In genomic region chr1:153229076-153229829, GRCh38 we compare ENCODE assay signal across 10 cellular contexts. TPM values are rescaled to one million over a fixed set of nuclear protein-coding genes. Genes with fewer than 3 reads are reported as not detected.
DNase-seq lines count a peak whose midpoint lies in the region; ATAC-seq, FAIRE-seq and TF ChIP-seq lines count a peak whose summit lies in the region.
"Not testable (repeated sequence)": the region's sequence is repeated elsewhere in the genome, so short reads cannot be mapped to it uniquely, and the experiment has no call there.
"Had no signal": no experiment of that assay in that cellular context is flagged by ENCODE, and none has a peak within 500 bp of the region (broad histone marks: within the 10 kb centered on the region; RNA-seq: fewer than 3 reads in every experiment).

No MANE protein-coding gene starts in this region.

- H3K9ac ChIP-seq in fibroblast of lung (ENCODE audit: insufficient read depth, low read length), result not testable (repeated sequence)

- not testable (repeated sequence) for ATAC-seq in stimulated activated naive CD8-positive, alpha-beta T cell treated with anti-CD3 and anti-CD28 coated beads, Interleukin-15, Interleukin-2, amounts not matched to agents 100 U/mL and 50 U/mL, for 24 hours

- H3K4me1 ChIP-seq in fibroblast of lung (ENCODE audit: control insufficient read depth, extremely low read depth, insufficient read depth, low read length), result not testable (repeated sequence)

- CTCF ChIA-PET in activated naive CD4-positive, alpha-beta T cell treated with anti-CD3 and anti-CD28 coated beads, Interleukin-2, amount 10 ng/mL, durations not matched to agents 7 days and 5 days (lab: Charles Lee), result interaction anchor here (1.7 to 3.0 kb wide), 3 partner anchors 10 to 36 kb away, joined by 4 to 16 read pairs (median 14); partner anchors contain the start of gene PRR9

- not testable (repeated sequence) for H4K20me1 ChIP-seq in fibroblast of lung (ENCODE audit: control insufficient read depth, extremely low read depth, insufficient read depth, low read length)

- H3K36me3 ChIP-seq in fibroblast of lung (ENCODE audit: control insufficient read depth, insufficient read depth, low read length), result not testable (repeated sequence)

- not testable (repeated sequence) for H3K27me3 Mint-ChIP-seq in activated naive CD4-positive, alpha-beta T cell treated with anti-CD3 and anti-CD28 coated beads, Interleukin-2, amount 10 ng/mL, durations not matched to agents 7 days and 5 days

- H2AFZ ChIP-seq in fibroblast of lung (ENCODE audit: low read length), result not testable (repeated sequence)

- H3K9me3 ChIP-seq in fibroblast of lung (ENCODE audit: control insufficient read depth, insufficient read depth, low read depth, low read length), result not testable (repeated sequence)

- DNase-seq in COLO668 (lab: John Stamatoyannopoulos, UW; ENCODE audit: unreplicated experiment) (peak; percentile 23), NCI-H1694 treated with DMSO at 0.1 percent for 48 hours (lab: John Stamatoyannopoulos, UW) (peak; percentile 12), SK-N-DZ (ENCODE audit: low spot score) (peak; percentile 15), midbrain (lab: John Stamatoyannopoulos, UW) (peak; percentile 6)
- DNase-seq in H54 (ENCODE audit: insufficient read length, low spot score); fibroblast of lung (ENCODE audit: low read depth in 2 of 2): not testable (repeated sequence)
- DNase-seq in activated naive CD4-positive, alpha-beta T cell treated with anti-CD3 and anti-CD28 coated beads, Interleukin-2, amount 10 ng/mL, durations not matched to agents 7 days and 5 days, result peak; percentile 39
- DNase-seq in stimulated activated naive CD8-positive, alpha-beta T cell treated with anti-CD3 and anti-CD28 coated beads, Interleukin-15, Interleukin-2, amounts not matched to agents 100 U/mL and 50 U/mL, for 24 hours, result peak; percentile 43

- H3K36me3 Mint-ChIP-seq in activated naive CD4-positive, alpha-beta T cell treated with anti-CD3 and anti-CD28 coated beads, Interleukin-2, amount 10 ng/mL, durations not matched to agents 7 days and 5 days, result not testable (repeated sequence)

- not testable (repeated sequence) for H3K79me2 ChIP-seq in fibroblast of lung (ENCODE audit: control insufficient read depth, insufficient read depth, low read length)

- H3K27me3 ChIP-seq in fibroblast of lung (ENCODE audit: control insufficient read depth, insufficient read depth, low read length), result not testable (repeated sequence)

- TF ChIP-seq CTCF in fibroblast of lung (conservative IDR thresholded peaks at IDR 0.05 in 1 of 2, IDR thresholded peaks at IDR 0.05 in 1 of 2; ENCODE audit: low read depth in 1 of 2, low read length in 2 of 2), result peak; percentile 23 to 39

- H3K4me2 ChIP-seq in fibroblast of lung (ENCODE audit: extremely low read depth, insufficient read depth, low read length), result not testable (repeated sequence)

- not testable (repeated sequence) for H3K27ac ChIP-seq in fibroblast of lung (ENCODE audit: insufficient read depth, low read length)

- H3K4me3 Mint-ChIP-seq in activated naive CD4-positive, alpha-beta T cell treated with anti-CD3 and anti-CD28 coated beads, Interleukin-2, amount 10 ng/mL, durations not matched to agents 7 days and 5 days, result not testable (repeated sequence)

- TF ChIP-seq POLR2A in H54 (IDR thresholded peaks at IDR 0.05; ENCODE audit: low read depth, low read length), result not testable (repeated sequence)

- H3K9me3 Mint-ChIP-seq in activated naive CD4-positive, alpha-beta T cell treated with anti-CD3 and anti-CD28 coated beads, Interleukin-2, amount 10 ng/mL, durations not matched to agents 7 days and 5 days, result not testable (repeated sequence)

- FAIRE-seq in H54 (lab: Jason Lieb, UNC), result peak; percentile 75

- not testable (repeated sequence) for H3K4me3 ChIP-seq in fibroblast of lung (replicated peaks in 1 of 4; ENCODE audit: control extremely low read depth in 1 of 4, insufficient read depth in 1 of 4, low read depth in 3 of 4, low read length in 4 of 4)

- H3K4me1 Mint-ChIP-seq in activated naive CD4-positive, alpha-beta T cell treated with anti-CD3 and anti-CD28 coated beads, Interleukin-2, amount 10 ng/mL, durations not matched to agents 7 days and 5 days, result not testable (repeated sequence)

- not testable (repeated sequence) for H3K27ac Mint-ChIP-seq in activated naive CD4-positive, alpha-beta T cell treated with anti-CD3 and anti-CD28 coated beads, Interleukin-2, amount 10 ng/mL, durations not matched to agents 7 days and 5 days

RNA-seq across cellular contexts. Expression of gene PRR9, which starts 11.9 kb away (rescaled TPM):
- polyA plus RNA-seq in SK-N-DZ (2014; cell fraction: cytosol; rRNA removed), result not detected in 2 replicates
- polyA plus RNA-seq in SK-N-DZ (2014; cell fraction: nucleus; rRNA removed), result not detected in 2 replicates
- not detected in 2 replicates for total RNA-seq in fibroblast of lung
- polyA plus RNA-seq in fibroblast of lung, result not detected in 2 replicates
- not detected in 2 replicates for polyA plus RNA-seq in fibroblast of lung (2012)
- polyA minus RNA-seq in fibroblast of lung (ENCODE audit: low replicate concordance), result not detected in 2 replicates
- total RNA-seq: breast epithelium, gastroesophageal sphincter had no signal

RNA-seq across cellular contexts. Expression of gene LELP1, which starts 26.0 kb away (rescaled TPM):
- polyA plus RNA-seq in SK-N-DZ (2014; cell fraction: cytosol; rRNA removed), result not detected in 2 replicates
- polyA plus RNA-seq in SK-N-DZ (2014; cell fraction: nucleus; rRNA removed), result not detected in 2 replicates
- not detected in 2 replicates for total RNA-seq in fibroblast of lung
- polyA plus RNA-seq in fibroblast of lung, result not detected in 2 replicates
- polyA plus RNA-seq in fibroblast of lung (2012), result not detected in 2 replicates
- polyA minus RNA-seq in fibroblast of lung (ENCODE audit: low replicate concordance), result not detected in 2 replicates
- total RNA-seq: breast epithelium, gastroesophageal sphincter had no signal

RNA-seq across cellular contexts. Expression of gene LORICRIN, which starts 30.2 kb away (rescaled TPM):
- polyA plus RNA-seq in SK-N-DZ (2014; cell fraction: cytosol; rRNA removed), result not detected in 2 replicates
- polyA plus RNA-seq in SK-N-DZ (2014; cell fraction: nucleus; rRNA removed), result not detected in 2 replicates
- not detected in 2 replicates for total RNA-seq in fibroblast of lung
- polyA plus RNA-seq in fibroblast of lung, result not detected in 2 replicates
- not detected in 2 replicates for polyA plus RNA-seq in fibroblast of lung (2012)
- not detected in 2 replicates for polyA minus RNA-seq in fibroblast of lung (ENCODE audit: low replicate concordance)
- total RNA-seq: breast epithelium, gastroesophageal sphincter had no signal
